1 cellular context compared by ENCODE assay signal in the genomic region with DNA sequence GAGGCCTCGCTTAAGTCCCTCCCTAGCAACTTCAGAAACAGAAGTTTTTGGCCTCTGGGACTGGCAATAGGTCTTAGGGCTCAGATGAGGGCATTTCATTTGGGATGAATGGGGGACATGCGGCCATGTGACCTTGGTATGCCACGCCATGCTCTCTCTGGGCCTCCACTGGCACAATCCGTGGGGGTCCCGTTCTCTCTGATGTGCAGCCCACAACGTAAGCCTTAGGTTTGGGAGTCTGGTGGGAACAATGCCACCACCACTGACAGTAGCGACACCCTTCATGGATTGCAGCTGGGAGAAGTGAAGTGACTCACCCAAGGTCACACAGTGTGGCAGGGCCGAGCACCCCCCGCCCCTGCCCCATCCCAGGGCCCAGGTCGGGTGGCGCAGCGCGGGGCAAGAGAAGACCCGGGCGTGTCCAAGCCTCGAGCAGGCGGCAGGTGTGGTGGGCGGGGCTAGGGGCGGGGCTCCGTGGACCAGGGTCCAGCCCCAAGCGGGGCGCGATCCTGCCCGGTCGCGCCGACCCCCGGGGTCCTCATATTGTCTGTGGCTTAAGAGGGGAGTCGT.
A peak's percentile ranks its signal among the peaks of the same experiment; 100 is the strongest.
TF ChIP-seq lines count a peak whose summit lies in the region.

No MANE protein-coding gene starts in this region.

TF ChIP-seq in HepG2, 621 proteins besides CTCF, POLR2A, EP300 and RAD21 (continued from another document and continues in another):
- TF ChIP-seq HOXA9 (CRISPR knock-in tag; IDR thresholded peaks at IDR 0.05; ENCODE audit: borderline replicate concordance) (no peak), GTF2F1 (IDR thresholded peaks at IDR 0.05; ENCODE audit: low read length) (no peak), RFXAP (CRISPR knock-in tag; IDR thresholded peaks at IDR 0.05; ENCODE audit: borderline replicate concordance) (0 out of 2 replicates have a peak, but pooled peaks have one; percentile 29), TBL1XR1 (IDR thresholded peaks at IDR 0.05; ENCODE audit: borderline replicate concordance, low read length, partially characterized antibody) (no peak), ZNF558 (CRISPR knock-in tag; IDR thresholded peaks at IDR 0.05; ENCODE audit: borderline replicate concordance) (0 out of 2 replicates have a peak, but pooled peaks have one; percentile 10), ZNF773 (CRISPR knock-in tag; IDR thresholded peaks at IDR 0.05; ENCODE audit: borderline replicate concordance) (0 out of 2 replicates have a peak, but pooled peaks have one; percentile 51), KDM6A (CRISPR knock-in tag; IDR thresholded peaks at IDR 0.05; ENCODE audit: low read depth) (no peak), FOXC1 (CRISPR knock-in tag; IDR thresholded peaks at IDR 0.05; ENCODE audit: borderline replicate concordance) (no peak), TRIM24 (CRISPR knock-in tag; IDR thresholded peaks at IDR 0.05) (0 out of 2 replicates have a peak, but pooled peaks have one; percentile 33), NFIC (IDR thresholded peaks at IDR 0.05; ENCODE audit: low read length) (no peak), YY1 (IDR thresholded peaks at IDR 0.05; ENCODE audit: insufficient read depth, insufficient replicate concordance, low read depth, low read length) (peak; percentile 5), TBX3 (IDR thresholded peaks at IDR 0.05; ENCODE audit: borderline replicate concordance) (no peak; the same call in 1 of the 2 replicates), CREM (IDR thresholded peaks at IDR 0.05) (no peak), CREM (CRISPR knock-in tag; IDR thresholded peaks at IDR 0.05) (no peak), SATB2 (CRISPR knock-in tag; IDR thresholded peaks at IDR 0.05) (no peak; the same call in none of the 2 replicates), MEIS2 (CRISPR knock-in tag; IDR thresholded peaks at IDR 0.05) (peak; percentile 30; the same call in 1 of the 2 replicates), NFIB (CRISPR knock-in tag; IDR thresholded peaks at IDR 0.05; ENCODE audit: borderline replicate concordance) (no peak), ZNF564 (CRISPR knock-in tag; IDR thresholded peaks at IDR 0.05) (peak; percentile 17; the same call in 1 of the 2 replicates), HNF4G (IDR thresholded peaks at IDR 0.05; ENCODE audit: borderline replicate concordance, low read depth, low read length) (no peak), HNF4G (CRISPR knock-in tag; IDR thresholded peaks at IDR 0.05; ENCODE audit: borderline replicate concordance, low read depth) (no peak), SOX5 (CRISPR knock-in tag; IDR thresholded peaks at IDR 0.05; ENCODE audit: borderline replicate concordance) (no peak), ATF7 (IDR thresholded peaks at IDR 0.05) (no peak), ATF7 (CRISPR knock-in tag; IDR thresholded peaks at IDR 0.05) (0 out of 2 replicates have a peak, but pooled peaks have one; percentile 14), ZNF3 (CRISPR knock-in tag; IDR thresholded peaks at IDR 0.05) (no peak), TOE1 (CRISPR knock-in tag; IDR thresholded peaks at IDR 0.05) (no peak)
- TF ChIP-seq, protein P1, sequence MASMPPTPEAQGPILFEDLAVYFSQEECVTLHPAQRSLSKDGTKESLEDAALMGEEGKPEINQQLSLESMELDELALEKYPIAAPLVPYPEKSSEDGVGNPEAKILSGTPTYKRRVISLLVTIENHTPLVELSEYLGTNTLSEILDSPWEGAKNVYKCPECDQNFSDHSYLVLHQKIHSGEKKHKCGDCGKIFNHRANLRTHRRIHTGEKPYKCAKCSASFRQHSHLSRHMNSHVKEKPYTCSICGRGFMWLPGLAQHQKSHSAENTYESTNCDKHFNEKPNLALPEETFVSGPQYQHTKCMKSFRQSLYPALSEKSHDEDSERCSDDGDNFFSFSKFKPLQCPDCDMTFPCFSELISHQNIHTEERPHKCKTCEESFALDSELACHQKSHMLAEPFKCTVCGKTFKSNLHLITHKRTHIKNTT (CRISPR knock-in tag; IDR thresholded peaks at IDR 0.05): 0 out of 2 replicates have a peak, but pooled peaks have one; percentile 27
- TF ChIP-seq, protein P2, sequence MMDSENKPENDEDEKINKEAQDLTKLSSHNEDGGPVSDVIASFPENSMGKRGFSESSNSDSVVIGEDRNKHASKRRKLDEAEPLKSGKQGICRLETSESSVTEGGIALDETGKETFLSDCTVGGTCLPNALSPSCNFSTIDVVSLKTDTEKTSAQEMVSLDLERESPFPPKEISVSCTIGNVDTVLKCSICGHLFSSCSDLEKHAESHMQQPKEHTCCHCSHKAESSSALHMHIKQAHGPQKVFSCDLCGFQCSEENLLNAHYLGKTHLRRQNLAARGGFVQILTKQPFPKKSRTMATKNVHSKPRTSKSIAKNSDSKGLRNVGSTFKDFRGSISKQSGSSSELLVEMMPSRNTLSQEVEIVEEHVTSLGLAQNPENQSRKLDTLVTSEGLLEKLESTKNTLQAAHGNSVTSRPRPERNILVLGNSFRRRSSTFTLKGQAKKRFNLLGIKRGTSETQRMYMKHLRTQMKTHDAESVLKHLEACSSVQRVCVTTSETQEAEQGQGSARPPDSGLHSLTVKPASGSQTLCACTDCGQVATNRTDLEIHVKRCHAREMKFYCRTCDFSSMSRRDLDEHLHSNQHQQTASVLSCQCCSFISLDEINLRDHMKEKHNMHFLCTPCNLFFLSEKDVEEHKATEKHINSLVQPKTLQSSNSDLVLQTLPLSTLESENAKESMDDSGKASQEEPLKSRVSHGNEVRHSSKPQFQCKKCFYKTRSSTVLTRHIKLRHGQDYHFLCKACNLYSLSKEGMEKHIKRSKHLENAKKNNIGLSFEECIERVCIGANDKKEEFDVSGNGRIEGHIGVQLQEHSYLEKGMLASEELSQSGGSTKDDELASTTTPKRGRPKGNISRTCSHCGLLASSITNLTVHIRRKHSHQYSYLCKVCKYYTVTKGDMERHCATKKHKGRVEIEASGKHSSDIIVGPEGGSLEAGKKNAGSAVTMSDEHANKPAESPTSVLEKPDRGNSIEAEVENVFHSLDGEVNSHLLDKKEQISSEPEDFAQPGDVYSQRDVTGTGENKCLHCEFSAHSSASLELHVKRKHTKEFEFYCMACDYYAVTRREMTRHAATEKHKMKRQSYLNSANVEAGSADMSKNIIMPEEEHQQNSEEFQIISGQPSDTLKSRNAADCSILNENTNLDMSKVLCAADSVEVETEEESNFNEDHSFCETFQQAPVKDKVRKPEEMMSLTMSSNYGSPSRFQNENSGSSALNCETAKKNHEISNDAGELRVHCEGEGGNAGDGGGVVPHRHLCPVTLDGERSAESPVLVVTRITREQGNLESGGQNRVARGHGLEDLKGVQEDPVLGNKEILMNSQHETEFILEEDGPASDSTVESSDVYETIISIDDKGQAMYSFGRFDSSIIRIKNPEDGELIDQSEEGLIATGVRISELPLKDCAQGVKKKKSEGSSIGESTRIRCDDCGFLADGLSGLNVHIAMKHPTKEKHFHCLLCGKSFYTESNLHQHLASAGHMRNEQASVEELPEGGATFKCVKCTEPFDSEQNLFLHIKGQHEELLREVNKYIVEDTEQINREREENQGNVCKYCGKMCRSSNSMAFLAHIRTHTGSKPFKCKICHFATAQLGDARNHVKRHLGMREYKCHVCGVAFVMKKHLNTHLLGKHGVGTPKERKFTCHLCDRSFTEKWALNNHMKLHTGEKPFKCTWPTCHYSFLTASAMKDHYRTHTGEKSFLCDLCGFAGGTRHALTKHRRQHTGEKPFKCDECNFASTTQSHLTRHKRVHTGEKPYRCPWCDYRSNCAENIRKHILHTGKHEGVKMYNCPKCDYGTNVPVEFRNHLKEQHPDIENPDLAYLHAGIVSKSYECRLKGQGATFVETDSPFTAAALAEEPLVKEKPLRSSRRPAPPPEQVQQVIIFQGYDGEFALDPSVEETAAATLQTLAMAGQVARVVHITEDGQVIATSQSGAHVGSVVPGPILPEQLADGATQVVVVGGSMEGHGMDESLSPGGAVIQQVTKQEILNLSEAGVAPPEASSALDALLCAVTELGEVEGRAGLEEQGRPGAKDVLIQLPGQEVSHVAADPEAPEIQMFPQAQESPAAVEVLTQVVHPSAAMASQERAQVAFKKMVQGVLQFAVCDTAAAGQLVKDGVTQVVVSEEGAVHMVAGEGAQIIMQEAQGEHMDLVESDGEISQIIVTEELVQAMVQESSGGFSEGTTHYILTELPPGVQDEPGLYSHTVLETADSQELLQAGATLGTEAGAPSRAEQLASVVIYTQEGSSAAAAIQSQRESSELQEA (CRISPR knock-in tag; IDR thresholded peaks at IDR 0.05; ENCODE audit: not compliant biosample characterization): no peak
- TF ChIP-seq, protein P3, sequence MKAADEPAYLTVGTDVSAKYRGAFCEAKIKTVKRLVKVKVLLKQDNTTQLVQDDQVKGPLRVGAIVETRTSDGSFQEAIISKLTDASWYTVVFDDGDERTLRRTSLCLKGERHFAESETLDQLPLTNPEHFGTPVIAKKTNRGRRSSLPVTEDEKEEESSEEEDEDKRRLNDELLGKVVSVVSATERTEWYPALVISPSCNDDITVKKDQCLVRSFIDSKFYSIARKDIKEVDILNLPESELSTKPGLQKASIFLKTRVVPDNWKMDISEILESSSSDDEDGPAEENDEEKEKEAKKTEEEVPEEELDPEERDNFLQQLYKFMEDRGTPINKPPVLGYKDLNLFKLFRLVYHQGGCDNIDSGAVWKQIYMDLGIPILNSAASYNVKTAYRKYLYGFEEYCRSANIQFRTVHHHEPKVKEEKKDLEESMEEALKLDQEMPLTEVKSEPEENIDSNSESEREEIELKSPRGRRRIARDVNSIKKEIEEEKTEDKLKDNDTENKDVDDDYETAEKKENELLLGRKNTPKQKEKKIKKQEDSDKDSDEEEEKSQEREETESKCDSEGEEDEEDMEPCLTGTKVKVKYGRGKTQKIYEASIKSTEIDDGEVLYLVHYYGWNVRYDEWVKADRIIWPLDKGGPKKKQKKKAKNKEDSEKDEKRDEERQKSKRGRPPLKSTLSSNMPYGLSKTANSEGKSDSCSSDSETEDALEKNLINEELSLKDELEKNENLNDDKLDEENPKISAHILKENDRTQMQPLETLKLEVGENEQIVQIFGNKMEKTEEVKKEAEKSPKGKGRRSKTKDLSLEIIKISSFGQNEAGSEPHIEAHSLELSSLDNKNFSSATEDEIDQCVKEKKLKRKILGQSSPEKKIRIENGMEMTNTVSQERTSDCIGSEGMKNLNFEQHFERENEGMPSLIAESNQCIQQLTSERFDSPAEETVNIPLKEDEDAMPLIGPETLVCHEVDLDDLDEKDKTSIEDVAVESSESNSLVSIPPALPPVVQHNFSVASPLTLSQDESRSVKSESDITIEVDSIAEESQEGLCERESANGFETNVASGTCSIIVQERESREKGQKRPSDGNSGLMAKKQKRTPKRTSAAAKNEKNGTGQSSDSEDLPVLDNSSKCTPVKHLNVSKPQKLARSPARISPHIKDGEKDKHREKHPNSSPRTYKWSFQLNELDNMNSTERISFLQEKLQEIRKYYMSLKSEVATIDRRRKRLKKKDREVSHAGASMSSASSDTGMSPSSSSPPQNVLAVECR (CRISPR knock-in tag; IDR thresholded peaks at IDR 0.05; ENCODE audit: borderline replicate concordance): no peak
- TF ChIP-seq, protein P4, sequence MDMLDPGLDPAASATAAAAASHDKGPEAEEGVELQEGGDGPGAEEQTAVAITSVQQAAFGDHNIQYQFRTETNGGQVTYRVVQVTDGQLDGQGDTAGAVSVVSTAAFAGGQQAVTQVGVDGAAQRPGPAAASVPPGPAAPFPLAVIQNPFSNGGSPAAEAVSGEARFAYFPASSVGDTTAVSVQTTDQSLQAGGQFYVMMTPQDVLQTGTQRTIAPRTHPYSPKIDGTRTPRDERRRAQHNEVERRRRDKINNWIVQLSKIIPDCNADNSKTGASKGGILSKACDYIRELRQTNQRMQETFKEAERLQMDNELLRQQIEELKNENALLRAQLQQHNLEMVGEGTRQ (IDR thresholded peaks at IDR 0.05; ENCODE audit: low read depth, low read length): no peak
- TF ChIP-seq, protein P4 (CRISPR knock-in tag; IDR thresholded peaks at IDR 0.05; ENCODE audit: borderline replicate concordance): 0 out of 2 replicates have a peak, but pooled peaks have one; percentile 29
- TF ChIP-seq, protein P5, sequence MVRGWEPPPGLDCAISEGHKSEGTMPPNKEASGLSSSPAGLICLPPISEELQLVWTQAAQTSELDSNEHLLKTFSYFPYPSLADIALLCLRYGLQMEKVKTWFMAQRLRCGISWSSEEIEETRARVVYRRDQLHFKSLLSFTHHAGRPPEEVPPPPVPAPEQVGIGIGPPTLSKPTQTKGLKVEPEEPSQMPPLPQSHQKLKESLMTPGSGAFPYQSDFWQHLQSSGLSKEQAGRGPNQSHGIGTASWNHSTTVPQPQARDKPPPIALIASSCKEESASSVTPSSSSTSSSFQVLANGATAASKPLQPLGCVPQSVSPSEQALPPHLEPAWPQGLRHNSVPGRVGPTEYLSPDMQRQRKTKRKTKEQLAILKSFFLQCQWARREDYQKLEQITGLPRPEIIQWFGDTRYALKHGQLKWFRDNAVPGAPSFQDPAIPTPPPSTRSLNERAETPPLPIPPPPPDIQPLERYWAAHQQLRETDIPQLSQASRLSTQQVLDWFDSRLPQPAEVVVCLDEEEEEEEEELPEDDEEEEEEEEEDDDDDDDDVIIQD (CRISPR knock-in tag; IDR thresholded peaks at IDR 0.05; ENCODE audit: low read depth): no peak
- TF ChIP-seq, protein P6, sequence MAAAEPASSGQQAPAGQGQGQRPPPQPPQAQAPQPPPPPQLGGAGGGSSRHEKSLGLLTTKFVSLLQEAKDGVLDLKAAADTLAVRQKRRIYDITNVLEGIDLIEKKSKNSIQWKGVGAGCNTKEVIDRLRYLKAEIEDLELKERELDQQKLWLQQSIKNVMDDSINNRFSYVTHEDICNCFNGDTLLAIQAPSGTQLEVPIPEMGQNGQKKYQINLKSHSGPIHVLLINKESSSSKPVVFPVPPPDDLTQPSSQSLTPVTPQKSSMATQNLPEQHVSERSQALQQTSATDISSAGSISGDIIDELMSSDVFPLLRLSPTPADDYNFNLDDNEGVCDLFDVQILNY (CRISPR knock-in tag; conservative IDR thresholded peaks at IDR 0.05): no peak
- TF ChIP-seq, protein P7, sequence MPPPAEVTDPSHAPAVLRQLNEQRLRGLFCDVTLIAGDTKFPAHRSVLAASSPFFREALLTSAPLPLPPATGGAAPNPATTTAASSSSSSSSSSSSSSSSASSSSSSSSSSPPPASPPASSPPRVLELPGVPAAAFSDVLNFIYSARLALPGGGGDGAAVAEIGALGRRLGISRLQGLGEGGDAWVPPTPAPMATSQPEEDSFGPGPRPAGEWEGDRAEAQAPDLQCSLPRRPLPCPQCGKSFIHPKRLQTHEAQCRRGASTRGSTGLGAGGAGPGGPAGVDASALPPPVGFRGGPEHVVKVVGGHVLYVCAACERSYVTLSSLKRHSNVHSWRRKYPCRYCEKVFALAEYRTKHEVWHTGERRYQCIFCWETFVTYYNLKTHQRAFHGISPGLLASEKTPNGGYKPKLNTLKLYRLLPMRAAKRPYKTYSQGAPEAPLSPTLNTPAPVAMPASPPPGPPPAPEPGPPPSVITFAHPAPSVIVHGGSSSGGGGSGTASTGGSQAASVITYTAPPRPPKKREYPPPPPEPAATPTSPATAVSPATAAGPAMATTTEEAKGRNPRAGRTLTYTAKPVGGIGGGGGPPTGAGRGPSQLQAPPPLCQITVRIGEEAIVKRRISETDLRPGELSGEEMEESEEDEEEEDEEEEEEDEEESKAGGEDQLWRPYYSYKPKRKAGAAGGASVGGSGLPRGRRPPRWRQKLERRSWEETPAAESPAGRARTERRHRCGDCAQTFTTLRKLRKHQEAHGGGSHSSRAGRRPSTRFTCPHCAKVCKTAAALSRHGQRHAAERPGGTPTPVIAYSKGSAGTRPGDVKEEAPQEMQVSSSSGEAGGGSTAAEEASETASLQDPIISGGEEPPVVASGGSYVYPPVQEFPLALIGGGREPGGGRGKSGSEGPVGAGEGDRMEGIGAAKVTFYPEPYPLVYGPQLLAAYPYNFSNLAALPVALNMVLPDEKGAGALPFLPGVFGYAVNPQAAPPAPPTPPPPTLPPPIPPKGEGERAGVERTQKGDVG (CRISPR knock-in tag; IDR thresholded peaks at IDR 0.05; ENCODE audit: borderline replicate concordance): peak; percentile 2; the same call in 1 of the 2 replicates
